In the genomic region with DNA sequence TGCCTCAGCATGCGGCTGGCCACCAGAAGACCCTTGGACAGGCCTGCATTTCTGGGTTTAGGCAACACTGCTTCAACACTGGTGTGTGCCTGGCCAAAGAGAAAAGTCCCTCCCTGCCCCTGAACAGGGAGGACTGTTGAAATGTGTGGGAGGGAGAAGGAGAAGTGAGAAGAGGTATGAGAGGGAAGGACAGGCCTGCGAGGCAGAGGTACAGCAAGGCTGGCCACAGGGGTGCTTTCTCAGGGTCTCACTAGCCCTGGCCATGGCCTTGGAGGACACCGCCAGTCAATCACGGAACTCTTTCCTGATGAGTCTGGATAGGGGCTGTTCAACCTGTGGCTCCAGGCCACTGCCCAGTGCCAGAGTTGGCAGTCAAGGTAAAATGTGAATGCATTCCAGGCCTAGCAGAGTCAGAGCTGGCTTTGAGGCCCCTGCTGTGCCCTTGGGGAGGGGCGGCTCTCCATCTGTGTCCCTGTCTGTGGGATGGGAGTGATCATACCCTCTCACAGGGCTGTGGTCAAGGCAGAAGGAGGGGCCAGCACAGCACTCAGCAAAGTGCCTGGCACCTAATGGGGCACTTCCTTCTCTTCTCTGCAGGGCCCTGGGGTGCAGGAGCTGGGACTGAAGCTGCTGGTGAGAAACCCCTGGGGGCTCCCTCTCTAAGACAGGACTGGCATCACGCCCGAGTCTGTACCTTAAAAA, we compare ENCODE assay signal across 1 cellular context.
TF ChIP-seq lines count a peak whose summit lies in the region.

No MANE protein-coding gene starts in this region.

TF ChIP-seq in K562, 482 proteins besides CTCF, POLR2A, EP300 and RAD21:
- TF ChIP-seq TAL1 (IDR thresholded peaks at IDR 0.05) (no peak), NCOA4 (IDR thresholded peaks at IDR 0.05; ENCODE audit: partially characterized antibody) (no peak), FOXJ2 (tag; IDR thresholded peaks at IDR 0.05) (no peak), RCOR1 (IDR thresholded peaks at IDR 0.05; ENCODE audit: borderline replicate concordance in 1 of 2, low read depth in 2 of 2, low read length in 2 of 2) (no peak), COPS2 (conservative IDR thresholded peaks at IDR 0.05) (no peak), STAT6 (CRISPR knock-in tag; IDR thresholded peaks at IDR 0.05) (no peak), PHB2 (IDR thresholded peaks at IDR 0.05; ENCODE audit: low read depth) (no peak), ATF2 (CRISPR knock-in tag; IDR thresholded peaks at IDR 0.05) (no peak), AFF1 (IDR thresholded peaks at IDR 0.05; ENCODE audit: low read depth in 1 of 2, partially characterized antibody in 2 of 2) (no peak), ELF1 (tag; IDR thresholded peaks at IDR 0.05) (no peak), PCBP2 (IDR thresholded peaks at IDR 0.05; ENCODE audit: low read depth, low read length, poor library complexity, severe bottlenecking) (no peak), ZFPM2 (CRISPR knock-in tag; IDR thresholded peaks at IDR 0.05) (no peak), KAT8 (IDR thresholded peaks at IDR 0.05; ENCODE audit: low read depth) (no peak)
- TF ChIP-seq, protein P1, sequence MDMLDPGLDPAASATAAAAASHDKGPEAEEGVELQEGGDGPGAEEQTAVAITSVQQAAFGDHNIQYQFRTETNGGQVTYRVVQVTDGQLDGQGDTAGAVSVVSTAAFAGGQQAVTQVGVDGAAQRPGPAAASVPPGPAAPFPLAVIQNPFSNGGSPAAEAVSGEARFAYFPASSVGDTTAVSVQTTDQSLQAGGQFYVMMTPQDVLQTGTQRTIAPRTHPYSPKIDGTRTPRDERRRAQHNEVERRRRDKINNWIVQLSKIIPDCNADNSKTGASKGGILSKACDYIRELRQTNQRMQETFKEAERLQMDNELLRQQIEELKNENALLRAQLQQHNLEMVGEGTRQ (CRISPR knock-in tag; IDR thresholded peaks at IDR 0.05), result no peak
- TF ChIP-seq, protein P2, sequence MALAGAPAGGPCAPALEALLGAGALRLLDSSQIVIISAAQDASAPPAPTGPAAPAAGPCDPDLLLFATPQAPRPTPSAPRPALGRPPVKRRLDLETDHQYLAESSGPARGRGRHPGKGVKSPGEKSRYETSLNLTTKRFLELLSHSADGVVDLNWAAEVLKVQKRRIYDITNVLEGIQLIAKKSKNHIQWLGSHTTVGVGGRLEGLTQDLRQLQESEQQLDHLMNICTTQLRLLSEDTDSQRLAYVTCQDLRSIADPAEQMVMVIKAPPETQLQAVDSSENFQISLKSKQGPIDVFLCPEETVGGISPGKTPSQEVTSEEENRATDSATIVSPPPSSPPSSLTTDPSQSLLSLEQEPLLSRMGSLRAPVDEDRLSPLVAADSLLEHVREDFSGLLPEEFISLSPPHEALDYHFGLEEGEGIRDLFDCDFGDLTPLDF (CRISPR knock-in tag; IDR thresholded peaks at IDR 0.05), result no peak
